ENCODE assay signal across 8 cellular contexts in the genomic region with DNA sequence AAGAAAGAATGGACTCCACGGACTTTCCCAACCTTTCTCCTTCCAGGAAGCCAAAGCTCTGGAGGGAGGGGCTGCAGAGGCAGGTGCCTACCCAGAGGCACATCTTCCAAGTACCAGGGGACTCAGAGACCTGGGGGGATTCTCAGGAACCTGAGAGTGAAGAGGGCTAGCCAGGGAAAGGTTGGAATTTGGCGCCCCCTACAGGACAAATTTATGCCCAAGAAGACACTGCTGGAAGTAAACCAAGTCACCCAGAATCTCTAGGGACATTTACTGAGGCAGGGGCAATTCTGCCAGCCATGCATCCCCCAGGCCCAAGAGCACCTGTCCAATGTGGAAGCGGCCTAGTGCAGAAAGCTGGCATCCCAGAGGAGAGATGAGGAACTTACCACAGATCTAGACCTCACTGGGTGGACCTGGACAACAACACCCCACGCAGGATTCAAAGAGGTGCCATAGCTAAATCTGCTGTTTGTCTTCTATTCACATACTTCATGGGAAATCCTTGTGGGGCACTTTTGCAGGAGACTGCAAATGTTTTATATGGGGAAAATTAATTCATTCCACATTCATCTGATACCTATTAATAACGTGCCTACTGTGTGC. TPM values are rescaled to one million over a fixed set of nuclear protein-coding genes. Genes with fewer than 3 reads are reported as not detected.
DNase-seq lines count a peak whose midpoint lies in the region; ATAC-seq and TF ChIP-seq lines count a peak whose summit lies in the region.

No MANE protein-coding gene starts in this region.

- H3K27me3 ChIP-seq in SU-DHL-6 (ENCODE audit: low read length) (no peaks in the 10 kb centered on the region), upper lobe of right lung (no peaks in the 10 kb centered on the region)

- no peaks in the 10 kb centered on the region for H3K36me3 Mint-ChIP-seq in mesothelial cell of epicardium

- TF ChIP-seq CTCF in SU-DHL-6 (IDR thresholded peaks at IDR 0.05; ENCODE audit: insufficient read depth, low read length, poor library complexity, severe bottlenecking) (peak; percentile 71), choroid plexus epithelial cell (conservative IDR thresholded peaks at IDR 0.05; ENCODE audit: low read depth, low read length) (peak; percentile 79), mesothelial cell of epicardium (IDR thresholded peaks at IDR 0.05; ENCODE audit: unreplicated experiment) (peak; percentile 88), upper lobe of right lung (IDR thresholded peaks at IDR 0.05) (peak; percentile 63)

- H3K4me3 ChIP-seq in SU-DHL-6 (ENCODE audit: insufficient read depth, low read length, poor library complexity, severe bottlenecking), result no peak overlapping the region
- H3K4me3 ChIP-seq in choroid plexus epithelial cell (ENCODE audit: low read depth, low read length), result no peak overlapping the region
- H3K4me3 ChIP-seq in upper lobe of right lung, result no peak overlapping the region

- no peak overlapping the region for H2AFZ ChIP-seq in SU-DHL-6 (ENCODE audit: low read depth, low read length, severe bottlenecking)

- intact Hi-C loops in upper lobe of right lung (cut with DNase I), result no loop called here

- no peaks in the 10 kb centered on the region for H4K20me1 ChIP-seq in SU-DHL-6 (ENCODE audit: low read depth, low read length)

- no peaks in the 10 kb centered on the region for H3F3A ChIP-seq in SU-DHL-6 (ENCODE audit: insufficient read depth)

- peak; percentile 49 for DNase-seq in activated CD4-positive, CD25-positive, alpha-beta regulatory T cell treated with anti-CD3 and anti-CD28 coated beads, Interleukin-2, amount 50 U/mL, for 72 hours
- DNase-seq in activated CD4-positive, CD25-positive, alpha-beta regulatory T cell (lab: John Stamatoyannopoulos, UW), result no peak
- DNase-seq in HT-29 (ENCODE audit: low spot score) (peak; percentile 62), choroid plexus epithelial cell (ENCODE audit: low read depth) (peak; percentile 57), mesothelial cell of epicardium (ENCODE audit: low spot score in 2 of 2, unreplicated experiment in 2 of 2) (peak in 1 of 2 experiments; percentile 58), upper lobe of right lung (no peak)

- H3K27ac Mint-ChIP-seq in mesothelial cell of epicardium, result no peak overlapping the region

- peaks cover 31% of the 10 kb centered on the region for H3K27me3 Mint-ChIP-seq in mesothelial cell of epicardium (ENCODE audit: low read depth)

- no peaks in the 10 kb centered on the region for H3K9me2 ChIP-seq in SU-DHL-6 (replicated peaks; ENCODE audit: insufficient read depth, low read length)

- H3K9ac ChIP-seq in SU-DHL-6 (ENCODE audit: low read length), result no peak overlapping the region

- no peaks in the 10 kb centered on the region for H3K4me1 ChIP-seq in upper lobe of right lung

- H3K4me3 Mint-ChIP-seq in mesothelial cell of epicardium, result no peak overlapping the region

- ATAC-seq in upper lobe of right lung, result peak; percentile 66
- ATAC-seq in HG03469 (IDR thresholded peaks at IDR 0.05; ENCODE audit: unreplicated experiment), result no peak

- no peaks in the 10 kb centered on the region for H3K4me1 Mint-ChIP-seq in mesothelial cell of epicardium

- no peak overlapping the region for H3K27ac ChIP-seq in SU-DHL-6 (ENCODE audit: low read depth, low read length)
- no peak overlapping the region for H3K27ac ChIP-seq in upper lobe of right lung

- H3K9me3 Mint-ChIP-seq in mesothelial cell of epicardium, result no peaks in the 10 kb centered on the region

- no peak overlapping the region for H3K4me2 ChIP-seq in SU-DHL-6 (ENCODE audit: low read depth, low read length, poor library complexity, severe bottlenecking)

- H3K9me3 ChIP-seq in SU-DHL-6 (ENCODE audit: insufficient read depth, low read length) (no peaks in the 10 kb centered on the region), upper lobe of right lung (no peaks in the 10 kb centered on the region)

- H3K36me3 ChIP-seq in SU-DHL-6 (ENCODE audit: low read length) (no peaks in the 10 kb centered on the region), upper lobe of right lung (no peaks in the 10 kb centered on the region)

- H3K79me2 ChIP-seq in SU-DHL-6 (ENCODE audit: insufficient read depth, low read length), result no peaks in the 10 kb centered on the region

RNA-seq across cellular contexts. Expression of gene IDNK, which starts 25.9 kb away (rescaled TPM):
- total RNA-seq in HT-29 (2014; rRNA removed; shearing (Covaris generic)), result 1.8 and 3.3 TPM in 2 replicates
- total RNA-seq in mesothelial cell of epicardium (3.3 to 5.0 TPM (median 4.0 TPM) in 3 replicates), upper lobe of right lung (6.2 TPM)

RNA-seq across cellular contexts. Expression of gene FRMD3, which starts 58.8 kb away (rescaled TPM):
- 0.03 and 0.13 TPM in 2 replicates for total RNA-seq in HT-29 (2014; rRNA removed; shearing (Covaris generic))
- total RNA-seq in mesothelial cell of epicardium (0.40 to 0.49 TPM (median 0.43 TPM) in 3 replicates), upper lobe of right lung (10.8 TPM)

Comparison
In these comparisons a context has a peak if more than half of its experiments do, and no peak if none do; other contexts are left out.
1. DNase-seq: peak in activated CD4-positive, CD25-positive, alpha-beta regulatory T cell treated with anti-CD3 and anti-CD28 coated beads, Interleukin-2, amount 50 U/mL, for 72 hours (single experiment), HT-29 (single experiment) and choroid plexus epithelial cell (single experiment); none in activated CD4-positive, CD25-positive, alpha-beta regulatory T cell (0 of 4) and upper lobe of right lung (single experiment).
2. Peak in every context shown above with its lines, with median percentiles within 50 percentile points of each other: CTCF ChIP-seq.